Comparison of ENCODE assay signal across 24 cellular contexts in the genomic region with DNA sequence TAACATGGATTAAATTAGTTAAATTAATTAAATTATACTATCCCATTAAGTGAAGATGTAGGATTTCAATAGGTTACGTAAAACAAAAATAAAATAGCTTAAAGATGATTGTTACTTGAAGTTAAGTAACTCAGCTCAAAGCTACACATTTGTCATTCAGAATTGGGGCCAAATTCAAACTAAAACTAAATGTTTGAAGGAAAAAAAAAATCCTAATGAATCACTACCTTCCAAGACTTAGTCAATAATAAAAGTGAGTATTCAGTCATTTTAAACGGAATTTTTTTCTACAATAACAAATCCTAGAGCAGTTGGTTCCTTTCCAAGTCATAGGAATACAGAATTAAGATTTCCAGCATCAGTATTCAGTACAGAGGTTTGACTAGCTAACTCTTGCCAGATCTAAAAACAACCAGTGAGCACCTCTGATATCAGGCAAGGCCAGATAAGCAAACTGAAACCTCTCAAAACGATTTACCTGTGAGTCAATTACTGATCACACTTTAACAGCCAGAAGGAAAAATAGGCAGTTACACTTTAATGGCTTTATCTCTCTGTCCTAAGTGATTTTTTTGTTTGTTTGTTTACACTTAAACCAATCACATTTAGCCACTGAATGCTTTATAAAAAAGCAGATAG.
DNase-seq lines count a peak whose midpoint lies in the region; ATAC-seq, FAIRE-seq and TF ChIP-seq lines count a peak whose summit lies in the region.
"Had no signal": no experiment of that assay in that cellular context is flagged by ENCODE, and none has a peak within 500 bp of the region (broad histone marks: within the 10 kb centered on the region; RNA-seq: fewer than 3 reads in every experiment).

No MANE protein-coding gene starts in this region.

- POLR2A ChIA-PET in PC-3 (lab: Charles Lee; ENCODE audit: unreplicated experiment) (interaction anchor here (0.7 kb wide), 1 partner anchor 76 kb away, joined by 5 read pairs; no protein-coding TSS in a partner anchor), endothelial cell of umbilical vein (lab: Charles Lee) (no interaction called here)

- no peaks in the 10 kb centered on the region for H3K4me1 ChIP-seq in ACC112 (ENCODE audit: control insufficient read depth, insufficient read depth, low read length, unreplicated experiment)
- H3K4me1 ChIP-seq in PC-3 (ENCODE audit: insufficient read depth, low read length): peaks cover 8% of the 10 kb centered on the region
- no peaks in the 10 kb centered on the region for H3K4me1 ChIP-seq in endothelial cell of umbilical vein (ENCODE audit: control insufficient read depth, extremely low read depth, insufficient read depth, low read length)
- H3K4me1 ChIP-seq in keratinocyte (ENCODE audit: control insufficient read depth, extremely low read depth, insufficient read depth, low read length): peaks cover 31% of the 10 kb centered on the region
- peaks cover 0 to 7% of the 10 kb centered on the region in 2 donors for H3K4me1 ChIP-seq in right atrium auricular region
- H3K4me1 ChIP-seq: BLaER1, Peyer's patch had no signal

- no peak overlapping the region for H3K27ac ChIP-seq in ACC112 (ENCODE audit: low read depth, low read length)
- peak overlapping the region; percentile 24 for H3K27ac ChIP-seq in PC-3 (ENCODE audit: low read length)
- no peak overlapping the region for H3K27ac ChIP-seq in endothelial cell of umbilical vein (ENCODE audit: insufficient read depth, low read depth, low read length)
- H3K27ac ChIP-seq in keratinocyte (ENCODE audit: control insufficient read depth, insufficient read depth, low read length): peak overlapping the region; percentile 60
- H3K27ac ChIP-seq in right atrium auricular region: no peak overlapping the region
- H3K27ac ChIP-seq: BLaER1, Peyer's patch had no signal

- H3K4me2 ChIP-seq in PC-3 (ENCODE audit: low read length): peak overlapping the region; percentile 20
- no peak overlapping the region for H3K4me2 ChIP-seq in endothelial cell of umbilical vein (ENCODE audit: insufficient read depth, low read length)
- peak overlapping the region; percentile 71 for H3K4me2 ChIP-seq in keratinocyte (ENCODE audit: control insufficient read depth, extremely low read depth, insufficient read depth, low read depth, low read length)
- H3K4me2 ChIP-seq: BLaER1 had no signal

- FAIRE-seq in endothelial cell of umbilical vein (lab: Jason Lieb, UNC) (no peak), keratinocyte (lab: Jason Lieb, UNC) (peak; percentile 56)
- FAIRE-seq: A204.1, HTR-8/SVneo had no signal

- TF ChIP-seq POLR2A in endothelial cell of umbilical vein (IDR thresholded peaks at IDR 0.05; ENCODE audit: low read depth, low read length): no peak

- BruUV-seq in PC-3 (replicated peaks; lab: Mats Ljungman, UMichigan) (no TSS peak), endothelial cell of umbilical vein (replicated peaks; lab: Mats Ljungman, UMichigan) (no TSS peak)

- ATAC-seq in PC-3: peak; percentile 74
- no peak for ATAC-seq in GM18873 (IDR thresholded peaks at IDR 0.05; ENCODE audit: low FRiP score, unreplicated experiment)
- no peak for ATAC-seq in HG02623 (IDR thresholded peaks at IDR 0.05; ENCODE audit: unreplicated experiment)
- no peak for ATAC-seq in omental fat pad (ENCODE audit: low FRiP score)
- ATAC-seq: Right ventricle myocardium inferior had no signal

- H3K36me3 ChIP-seq in ACC112 (ENCODE audit: insufficient read depth, low read length) (no peaks in the 10 kb centered on the region), PC-3 (ENCODE audit: low read depth, low read length) (peaks cover 4% of the 10 kb centered on the region; the same call in 1 of the 2 replicates), endothelial cell of umbilical vein (ENCODE audit: control insufficient read depth in 2 of 2, extremely low read depth in 1 of 2, insufficient read depth in 2 of 2, low read length in 2 of 2) (no peaks in the 10 kb centered on the region), keratinocyte (ENCODE audit: control insufficient read depth in 2 of 2, extremely low read depth in 1 of 2, insufficient read depth in 2 of 2, low read length in 2 of 2) (no peaks in the 10 kb centered on the region), right atrium auricular region (no peaks in the 10 kb centered on the region)
- H3K36me3 ChIP-seq: BLaER1, MG63, Peyer's patch had no signal

- H3K9me3 ChIP-seq in PC-3 (ENCODE audit: low read length): peaks cover 12% of the 10 kb centered on the region; the same call in 1 of the 2 replicates
- H3K9me3 ChIP-seq in endothelial cell of umbilical vein (replicated peaks; ENCODE audit: control insufficient read depth, insufficient read depth, low read length): no peaks in the 10 kb centered on the region
- no peaks in the 10 kb centered on the region for H3K9me3 ChIP-seq in keratinocyte (ENCODE audit: control insufficient read depth, low read depth, low read length)
- H3K9me3 ChIP-seq in right atrium auricular region: no peaks in the 10 kb centered on the region
- H3K9me3 ChIP-seq: MG63 had no signal

- no peak for TF ChIP-seq CTCF in PC-3 (conservative IDR thresholded peaks at IDR 0.05; ENCODE audit: low read depth, low read length)
- TF ChIP-seq CTCF in endothelial cell of umbilical vein (IDR thresholded peaks at IDR 0.05; ENCODE audit: extremely low read depth in 1 of 2, insufficient read depth in 1 of 2, low read depth in 1 of 2, low read length in 2 of 2): no peak
- TF ChIP-seq CTCF in keratinocyte (optimal IDR thresholded peaks at IDR 0.05 in 1 of 3, IDR thresholded peaks at IDR 0.05 in 1 of 3, conservative IDR thresholded peaks at IDR 0.05 in 1 of 3; ENCODE audit: extremely low read depth in 1 of 3, insufficient read depth in 2 of 3, low read length in 3 of 3): no peak
- TF ChIP-seq CTCF in right atrium auricular region (IDR thresholded peaks at IDR 0.05): no peak
- TF ChIP-seq CTCF in omental fat pad (IDR thresholded peaks at IDR 0.05): no peak

- dilution Hi-C loops in endothelial cell of umbilical vein (cut with MboI; ENCODE audit: extremely low pct_ligation_motif_present, low sequenced_read_pairs) (no loop called here), keratinocyte (cut with MboI; ENCODE audit: extremely low pct_ligation_motif_present, low sequenced_read_pairs) (no loop called here)

- H3K4me3 ChIP-seq in ACC112 (ENCODE audit: low read depth, low read length) (no peak overlapping the region), PC-3 (ENCODE audit: low read length) (no peak overlapping the region), endothelial cell of umbilical vein (replicated peaks in 1 of 3; ENCODE audit: insufficient read depth in 1 of 3, low read depth in 1 of 3, low read length in 3 of 3) (no peak overlapping the region), keratinocyte (ENCODE audit: control insufficient read depth in 2 of 3, extremely low read depth in 1 of 3, insufficient read depth in 2 of 3, low read depth in 1 of 3, low read length in 3 of 3) (peak overlapping the region in 2 of 3 experiments; percentile 40 to 48), right atrium auricular region (no peak overlapping the region)
- H3K4me3 ChIP-seq: BLaER1, MG63, Peyer's patch had no signal

- no peaks in the 10 kb centered on the region for H3K27me3 ChIP-seq in ACC112 (ENCODE audit: insufficient read depth, low read length)
- H3K27me3 ChIP-seq in PC-3 (ENCODE audit: low read length): no peaks in the 10 kb centered on the region
- H3K27me3 ChIP-seq in endothelial cell of umbilical vein (ENCODE audit: control insufficient read depth in 2 of 2, insufficient read depth in 2 of 2, low read length in 2 of 2): no peaks in the 10 kb centered on the region
- no peaks in the 10 kb centered on the region for H3K27me3 ChIP-seq in keratinocyte (ENCODE audit: control insufficient read depth, extremely low read depth, insufficient read depth, low read length)
- no peaks in the 10 kb centered on the region for H3K27me3 ChIP-seq in right atrium auricular region
- H3K27me3 ChIP-seq: BLaER1, MG63, Peyer's patch had no signal

- no peaks in the 10 kb centered on the region for H3K9me2 ChIP-seq in PC-3 (replicated peaks; ENCODE audit: low read length)

- intact Hi-C loops in PC-3 (cut with micrococcal nuclease) (no loop called here), endothelial cell of umbilical vein (cut with micrococcal nuclease) (no loop called here)

- H3K9ac ChIP-seq in PC-3 (ENCODE audit: low read length) (no peak overlapping the region; the same call in 1 of the 2 replicates), endothelial cell of umbilical vein (replicated peaks; ENCODE audit: extremely low read depth, insufficient read depth, low read length) (no peak overlapping the region), keratinocyte (ENCODE audit: control insufficient read depth, extremely low read depth, insufficient read depth, low read length) (peak overlapping the region; percentile 44)
- H3K9ac ChIP-seq: BLaER1 had no signal

- H3K79me2 ChIP-seq in ACC112 (ENCODE audit: control insufficient read depth, insufficient read depth, low read length, unreplicated experiment) (no peaks in the 10 kb centered on the region), PC-3 (ENCODE audit: low read length) (no peaks in the 10 kb centered on the region), endothelial cell of umbilical vein (ENCODE audit: control insufficient read depth, insufficient read depth, low read length) (no peaks in the 10 kb centered on the region), keratinocyte (ENCODE audit: control insufficient read depth, insufficient read depth, low read length) (no peaks in the 10 kb centered on the region)

- no peaks in the 10 kb centered on the region for H4K20me1 ChIP-seq in PC-3 (ENCODE audit: low read length)
- no peaks in the 10 kb centered on the region for H4K20me1 ChIP-seq in endothelial cell of umbilical vein (replicated peaks; ENCODE audit: control insufficient read depth, extremely low read depth, insufficient read depth, low read length)
- H4K20me1 ChIP-seq in keratinocyte (ENCODE audit: control insufficient read depth, extremely low read depth, insufficient read depth, low read length): no peaks in the 10 kb centered on the region
- H4K20me1 ChIP-seq: BLaER1 had no signal

- H2AFZ ChIP-seq in ACC112 (ENCODE audit: low read length, unreplicated experiment) (peak overlapping the region; percentile 87), PC-3 (ENCODE audit: low read length) (peak overlapping the region; percentile 31), endothelial cell of umbilical vein (ENCODE audit: low read depth, low read length) (no peak overlapping the region), keratinocyte (ENCODE audit: control insufficient read depth, low read length) (peak overlapping the region; percentile 84)

- no peaks in the 10 kb centered on the region for H3F3A ChIP-seq in PC-3 (ENCODE audit: low read length, unreplicated experiment)

- H3K9me1 ChIP-seq in endothelial cell of umbilical vein (replicated peaks; ENCODE audit: control insufficient read depth, extremely low read depth, insufficient read depth, low read length) (no peaks in the 10 kb centered on the region), keratinocyte (ENCODE audit: control insufficient read depth, extremely low read depth, insufficient read depth, low read length) (no peaks in the 10 kb centered on the region)

- DNase-seq in PC-3: peak; percentile 58
- peak; percentile 10 for DNase-seq in endothelial cell of umbilical vein (ENCODE audit: low read depth, low spot score)
- no peak for DNase-seq in keratinocyte (ENCODE audit: low read depth, low spot score)
- no peak for DNase-seq in right atrium auricular region (ENCODE audit: low spot score)
- DNase-seq in omental fat pad (ENCODE audit: low spot score): no peak
- DNase-seq: CD4-positive, alpha-beta memory T cell; DMS153; GF-D8; GOT3; Karpas-422; NCI-H1048; NCI-H1436; NCI-H2029; NCI-H345; NCI-H524 treated with DMSO at 0.1 percent for 48 hours; Peyer's patch had no signal

- CTCF ChIA-PET in PC-3 (lab: Charles Lee) (interaction anchor here (0.6 kb wide), 1 partner anchor 34 kb away, joined by 4 read pairs; no protein-coding TSS in a partner anchor), endothelial cell of umbilical vein (lab: Charles Lee) (interaction anchor here (2.0 kb wide), 1 partner anchor 14 kb away, joined by 4 read pairs; no protein-coding TSS in a partner anchor)

Comparison
In these comparisons a context has a peak if more than half of its experiments do, and no peak if none do; other contexts are left out.
1. H3K27ac ChIP-seq: peak in PC-3 (single experiment) and keratinocyte (single experiment); none in ACC112 (single experiment), endothelial cell of umbilical vein (single experiment) and right atrium auricular region (0 of 2).
2. H3K4me3 ChIP-seq: peak in keratinocyte (2 of 3); none in ACC112 (single experiment), PC-3 (single experiment), endothelial cell of umbilical vein (0 of 3) and right atrium auricular region (0 of 2).
3. DNase-seq: peak in PC-3 (single experiment) and endothelial cell of umbilical vein (single experiment); none in keratinocyte (single experiment), right atrium auricular region (single experiment) and omental fat pad (single experiment).